Comparison of ENCODE assay signal across 2 cellular contexts in genomic region chr17:27741971-27742370, GRCh38.
A peak's percentile ranks its signal among the peaks of the same experiment; 100 is the strongest.
TF ChIP-seq lines count a peak whose summit lies in the region.

No MANE protein-coding gene starts in this region.

TF ChIP-seq in liver, 16 proteins besides CTCF, POLR2A, EP300 and RAD21:
- TF ChIP-seq NR2F2 (IDR thresholded peaks at IDR 0.05): peak; percentile 38
- TF ChIP-seq TAF1 (conservative IDR thresholded peaks at IDR 0.05): no peak

TF ChIP-seq in H1, 55 proteins besides CTCF, POLR2A, EP300 and RAD21:
- TF ChIP-seq SP4 (IDR thresholded peaks at IDR 0.05; ENCODE audit: low read length) (no peak), JUN (IDR thresholded peaks at IDR 0.05; ENCODE audit: low read depth, low read length) (no peak)
TF ChIP-seq in H1: peak in this region for 0.
